8 cellular contexts compared by ENCODE assay signal in genomic region chr17:38750312-38751121, GRCh38. TPM values are rescaled to one million over a fixed set of nuclear protein-coding genes. Genes with fewer than 3 reads are reported as not detected.
A peak's percentile ranks its signal among the peaks of the same experiment; 100 is the strongest.
DNase-seq lines count a peak whose midpoint lies in the region; ATAC-seq, FAIRE-seq and TF ChIP-seq lines count a peak whose summit lies in the region.

No MANE protein-coding gene starts in this region.

- H3K4me1 ChIP-seq in BLaER1 treated with 17β-estradiol and CSF1 and Interleukin-3, amounts not matched to agents 10 nM and 100 nM = peaks cover 61 to 74% (median 67%) of the 10 kb centered on the region in 10 experiments
- peaks cover 63 to 93% (median 81%) of the 10 kb centered on the region in 4 donors for H3K4me1 ChIP-seq in esophagus muscularis mucosa

- H3K4me2 ChIP-seq in BLaER1 treated with 17β-estradiol and CSF1 and Interleukin-3, amounts not matched to agents 10 nM and 100 nM = peak overlapping the region; percentile 73 to 99 (median 91)

- H3K9me3 ChIP-seq in BLaER1 treated with 17β-estradiol and CSF1 and Interleukin-3, amounts not matched to agents 10 nM and 100 nM (replicated peaks in 1 of 11) = no peaks in the 10 kb centered on the region
- no peaks in the 10 kb centered on the region for H3K9me3 ChIP-seq in esophagus muscularis mucosa

- no peak for TF ChIP-seq POLR2A in esophagus muscularis mucosa (IDR thresholded peaks at IDR 0.05; ENCODE audit: low read depth)

- H3K36me3 ChIP-seq in BLaER1 treated with 17β-estradiol and CSF1 and Interleukin-3, amounts not matched to agents 10 nM and 100 nM = peaks cover 14 to 22% (median 19%) of the 10 kb centered on the region in 11 experiments
- peaks cover under 1 to 16% (median 13%) of the 10 kb centered on the region in 4 donors for H3K36me3 ChIP-seq in esophagus muscularis mucosa

- WGBS in esophagus muscularis mucosa = 42% methylated on average over 23 of the region's 28 CpGs

- TF ChIP-seq CTCF in HL-60 (IDR thresholded peaks at IDR 0.05; ENCODE audit: insufficient read depth, low read length) (no peak), esophagus muscularis mucosa (IDR thresholded peaks at IDR 0.05) (no peak)

- no peak for DNase-seq in HL-60 (ENCODE audit: low read depth in 1 of 2, low spot score in 1 of 2)
- peak; percentile 81 for DNase-seq in SW480 (ENCODE audit: low spot score)
- DNase-seq in esophagus muscularis mucosa (ENCODE audit: extremely low spot score) = no peak
- DNase-seq in renal cortical epithelial cell (ENCODE audit: low read depth) = peak; percentile 39
- no peak for DNase-seq in GOT3 (lab: John Stamatoyannopoulos, UW)
- no peak for DNase-seq in urothelium cell line (ENCODE audit: low spot score)

- TF ChIP-seq EP300 in esophagus muscularis mucosa (IDR thresholded peaks at IDR 0.05) = no peak

- no peak overlapping the region for H3K27ac ChIP-seq in BLaER1 treated with 17β-estradiol and CSF1 and Interleukin-3, amounts not matched to agents 10 nM and 100 nM
- H3K27ac ChIP-seq in HL-60 (replicated peaks) (no peak overlapping the region), esophagus muscularis mucosa (replicated peaks in 1 of 4) (peak overlapping the region; percentile 89 to 97 (median 94))

- no peak for ATAC-seq in HG03521 (IDR thresholded peaks at IDR 0.05; ENCODE audit: unreplicated experiment)

- H4K20me1 ChIP-seq in BLaER1 treated with 17β-estradiol and CSF1 and Interleukin-3, amounts not matched to agents 10 nM and 100 nM = peaks cover 3 to 54% (median 36%) of the 10 kb centered on the region in 11 experiments; a peak in 19 of 22 replicates

- intact Hi-C loops in esophagus muscularis mucosa (cut with DNase I) = no loop called here

- peaks cover 35 to 51% (median 47%) of the 10 kb centered on the region in 11 experiments for H3K27me3 ChIP-seq in BLaER1 treated with 17β-estradiol and CSF1 and Interleukin-3, amounts not matched to agents 10 nM and 100 nM
- peaks cover 41% of the 10 kb centered on the region for H3K27me3 ChIP-seq in HL-60 (ENCODE audit: insufficient read depth, poor library complexity, severe bottlenecking)
- H3K27me3 ChIP-seq in esophagus muscularis mucosa = peaks cover 0 to 6% (median 0%) of the 10 kb centered on the region in 4 donors

- no peak for FAIRE-seq in urothelium cell line (lab: Jason Lieb, UNC)

- no peak overlapping the region for H3K9ac ChIP-seq in BLaER1 treated with 17β-estradiol and CSF1 and Interleukin-3, amounts not matched to agents 10 nM and 100 nM

- peak overlapping the region in 9 of 10 experiments; percentile 57 to 100 (median 87); a peak in 15 of 20 replicates for H3K4me3 ChIP-seq in BLaER1 treated with 17β-estradiol and CSF1 and Interleukin-3, amounts not matched to agents 10 nM and 100 nM
- H3K4me3 ChIP-seq in HL-60 (replicated peaks; ENCODE audit: insufficient read depth, low read length) = peak overlapping the region; percentile 70
- peak overlapping the region; percentile 81 to 97 (median 94) for H3K4me3 ChIP-seq in esophagus muscularis mucosa

RNA-seq across cellular contexts. Expression of gene PSMB3, which starts 2.0 kb away (rescaled TPM):
- total RNA-seq in esophagus muscularis mucosa (100 to 1,000 TPM; 122 to 158 (median 137) TPM), renal cortical epithelial cell (129 and 436 TPM in 2 replicates)

RNA-seq across cellular contexts. Expression of gene PCGF2, which starts 2.4 kb away (rescaled TPM):
- total RNA-seq in esophagus muscularis mucosa (10 to 100 TPM; 10.3 to 15.7 (median 12.4) TPM), renal cortical epithelial cell (1.7 and 8.6 TPM in 2 replicates)

RNA-seq across cellular contexts. Expression of gene CISD3, which starts 20.4 kb away (rescaled TPM):
- total RNA-seq in esophagus muscularis mucosa (10 to 100 TPM; 10.1 to 18.5 (median 18.0) TPM), renal cortical epithelial cell (2.0 and 2.4 TPM in 2 replicates)

RNA-seq across cellular contexts. Expression of gene MLLT6, which starts 45.4 kb away (rescaled TPM):
- total RNA-seq in esophagus muscularis mucosa = 10 to 100 TPM; 62.7 to 83.6 (median 73.0) TPM
- total RNA-seq in renal cortical epithelial cell = 23.4 and 47.7 TPM in 2 replicates

RNA-seq across cellular contexts. Expression of gene PIP4K2B, which starts 48.8 kb away (rescaled TPM):
- total RNA-seq in esophagus muscularis mucosa = 10 to 100 TPM; 39.5 to 72.1 (median 53.2) TPM
- total RNA-seq in renal cortical epithelial cell = 51.6 and 74.6 TPM in 2 replicates

Comparison
In these comparisons a context has a peak if more than half of its experiments do, and no peak if none do; other contexts are left out.
1. H3K27ac ChIP-seq: peak in esophagus muscularis mucosa (4 of 4); none in BLaER1 treated with 17β-estradiol and CSF1 and Interleukin-3, amounts not matched to agents 10 nM and 100 nM (0 of 11) and HL-60 (single experiment).
2. DNase-seq: peak in SW480 (single experiment) and renal cortical epithelial cell (single experiment); none in HL-60 (0 of 2), esophagus muscularis mucosa (single experiment), GOT3 (single experiment) and urothelium cell line (single experiment).
3. Peak in every context shown above with its lines, with median percentiles within 50 percentile points of each other: H3K4me3 ChIP-seq.